In genomic region chr2:160928854-160929301, GRCh38 we compare ENCODE assay signal across 15 cellular contexts.
DNase-seq lines count a peak whose midpoint lies in the region; ATAC-seq and TF ChIP-seq lines count a peak whose summit lies in the region.
"Had no signal": no experiment of that assay in that cellular context is flagged by ENCODE, and none has a peak within 500 bp of the region (broad histone marks: within the 10 kb centered on the region; RNA-seq: fewer than 3 reads in every experiment).

No MANE protein-coding gene starts in this region.

- TF ChIP-seq CTCF in BJ (IDR thresholded peaks at IDR 0.05; ENCODE audit: insufficient read depth, low read depth, low read length) = no peak
- no peak for TF ChIP-seq CTCF in omental fat pad (IDR thresholded peaks at IDR 0.05)
- TF ChIP-seq CTCF in WTC11 (IDR thresholded peaks at IDR 0.05) = no peak

- POLR2A ChIA-PET in BJ (lab: Charles Lee) (no interaction called here), WTC11 (lab: Charles Lee) (no interaction called here)

- CTCF ChIA-PET in BJ (lab: Yijun Ruan, JAX) (interaction anchor here (0.5 kb wide), 1 partner anchor 514 kb away, joined by 3 read pairs; no protein-coding TSS in a partner anchor), WTC11 (lab: Charles Lee) (interaction anchor here (0.7 kb wide), 1 partner anchor 10 kb away, joined by 4 read pairs; no protein-coding TSS in a partner anchor)

- H3K4me3 ChIP-seq in BJ (ENCODE audit: low read depth, low read length) = no peak overlapping the region
- H3K4me3 ChIP-seq: K562 had no signal

- peaks cover 53% of the 10 kb centered on the region for H3K4me1 Mint-ChIP-seq in WTC11
- H3K4me1 Mint-ChIP-seq: activated CD4-positive, alpha-beta T cell treated with anti-CD3 and anti-CD28 coated beads, Interleukin-2, amount 10 ng/mL, durations not matched to agents 7 days and 5 days; activated naive CD8-positive, alpha-beta T cell treated with anti-CD3 and anti-CD28 coated beads for 36 hours had no signal

- H3K27me3 Mint-ChIP-seq in WTC11 (ENCODE audit: low read depth) = no peaks in the 10 kb centered on the region; the same call in 1 of the 2 replicates
- H3K27me3 Mint-ChIP-seq: activated CD4-positive, alpha-beta T cell treated with anti-CD3 and anti-CD28 coated beads, Interleukin-2, amount 10 ng/mL, durations not matched to agents 7 days and 5 days; activated naive CD8-positive, alpha-beta T cell treated with anti-CD3 and anti-CD28 coated beads for 36 hours had no signal

- no peak overlapping the region for H3K27ac Mint-ChIP-seq in WTC11
- H3K27ac Mint-ChIP-seq: activated CD4-positive, alpha-beta T cell treated with anti-CD3 and anti-CD28 coated beads, Interleukin-2, amount 10 ng/mL, durations not matched to agents 7 days and 5 days; activated naive CD8-positive, alpha-beta T cell treated with anti-CD3 and anti-CD28 coated beads for 36 hours had no signal

- H3K27me3 ChIP-seq in BJ (ENCODE audit: control insufficient read depth, insufficient read depth, low read length) = no peaks in the 10 kb centered on the region
- H3K27me3 ChIP-seq: BE2C had no signal

- DNase-seq in BJ (ENCODE audit: low read depth) (peak; percentile 69), M059J (ENCODE audit: low read depth) (peak; percentile 68), dermis microvascular lymphatic vessel endothelial cell (ENCODE audit: low read depth in 2 of 2) (peak; percentile 64 to 86), omental fat pad (ENCODE audit: low spot score) (no peak), WTC11 (ENCODE audit: low spot score) (no peak), NCI-H1048 (lab: John Stamatoyannopoulos, UW) (no peak), mucosa of gallbladder (ENCODE audit: low spot score) (no peak)
- DNase-seq: activated CD4-positive, alpha-beta T cell treated with anti-CD3 and anti-CD28 coated beads, Interleukin-2, amount 10 ng/mL, durations not matched to agents 7 days and 5 days; activated naive CD8-positive, alpha-beta T cell treated with anti-CD3 and anti-CD28 coated beads for 36 hours; activated T-cell treated with anti-CD3 and anti-CD28 coated beads, Interleukin-2, amount 50 U/mL, for 48 hours; BE2C; DMS 273 treated with DMSO at 0.1 percent for 48 hours; NCI-H1417 had no signal

- H3K4me3 Mint-ChIP-seq in WTC11 = no peak overlapping the region
- H3K4me3 Mint-ChIP-seq: activated CD4-positive, alpha-beta T cell treated with anti-CD3 and anti-CD28 coated beads, Interleukin-2, amount 10 ng/mL, durations not matched to agents 7 days and 5 days; activated naive CD8-positive, alpha-beta T cell treated with anti-CD3 and anti-CD28 coated beads for 36 hours had no signal

- peaks cover 16% of the 10 kb centered on the region for H3K9me3 Mint-ChIP-seq in WTC11
- H3K9me3 Mint-ChIP-seq: activated naive CD8-positive, alpha-beta T cell treated with anti-CD3 and anti-CD28 coated beads for 36 hours had no signal

- H3K36me3 ChIP-seq in BJ (ENCODE audit: control insufficient read depth, insufficient read depth, low read length) = no peaks in the 10 kb centered on the region
- H3K36me3 ChIP-seq: BE2C had no signal

- ATAC-seq in omental fat pad (ENCODE audit: low FRiP score) (peak; percentile 73), WTC11 (no peak), HG02973 (IDR thresholded peaks at IDR 0.05; ENCODE audit: unreplicated experiment) (no peak)
- ATAC-seq: K562 had no signal

- H3K36me3 Mint-ChIP-seq in WTC11 = no peaks in the 10 kb centered on the region; the same call in 1 of the 2 replicates
- H3K36me3 Mint-ChIP-seq: activated naive CD8-positive, alpha-beta T cell treated with anti-CD3 and anti-CD28 coated beads for 36 hours had no signal

TF ChIP-seq in WTC11, 78 proteins besides CTCF, POLR2A, EP300 and RAD21:
- TF ChIP-seq SMAD4 (CRISPR knock-in tag; IDR thresholded peaks at IDR 0.05) (no peak), ATF1 (CRISPR knock-in tag; IDR thresholded peaks at IDR 0.05) (no peak)

Comparison
In these comparisons a context has a peak if more than half of its experiments do, and no peak if none do; other contexts are left out.
1. DNase-seq: peak in BJ (single experiment), M059J (single experiment) and dermis microvascular lymphatic vessel endothelial cell (2 of 2); none in omental fat pad (single experiment), WTC11 (single experiment), NCI-H1048 (single experiment) and mucosa of gallbladder (single experiment).